In the genomic region with DNA sequence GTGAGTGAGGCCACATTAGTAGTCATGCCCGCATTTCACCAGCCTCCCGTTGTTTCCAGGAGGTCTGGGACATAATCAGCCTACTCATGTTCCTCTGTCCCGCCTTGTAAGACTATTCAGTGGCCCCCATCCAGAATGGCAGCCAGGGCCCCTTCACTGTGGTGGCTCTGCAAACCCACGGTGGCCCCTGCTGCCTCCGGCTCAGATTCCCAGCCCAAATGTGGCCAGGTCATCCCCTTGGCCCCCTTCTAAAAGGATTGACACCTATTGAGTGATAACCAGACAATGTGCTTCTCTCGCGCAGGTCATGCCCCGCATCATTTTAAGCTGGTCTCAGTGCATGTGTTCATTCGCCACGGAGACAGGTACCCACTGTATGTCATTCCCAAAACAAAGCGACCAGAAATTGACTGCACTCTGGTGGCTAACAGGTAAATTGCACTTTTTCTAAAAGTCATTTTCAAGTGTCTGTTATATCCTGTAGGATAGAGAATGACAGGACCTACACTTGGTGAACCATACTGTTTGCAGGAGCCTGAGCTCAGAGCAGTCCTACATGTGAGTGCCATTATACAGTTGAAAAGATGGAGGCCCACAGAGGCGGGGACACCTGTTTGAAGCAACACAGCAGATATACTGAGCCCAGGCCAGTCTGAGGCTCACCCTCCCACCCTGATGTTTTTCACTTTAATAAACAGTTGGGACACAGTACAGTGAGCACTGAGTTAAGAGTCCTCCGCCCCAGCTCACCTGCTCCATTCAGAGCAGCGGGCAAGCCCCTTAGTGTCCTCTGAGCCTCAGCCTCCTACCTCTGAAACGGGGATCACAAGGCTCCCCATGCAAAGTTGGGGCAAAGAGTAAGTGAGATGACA, we compare ENCODE assay signal across 8 cellular contexts. TPM values are rescaled to one million over a fixed set of nuclear protein-coding genes. Genes with fewer than 3 reads are reported as not detected.
DNase-seq lines count a peak whose midpoint lies in the region; ATAC-seq, FAIRE-seq and TF ChIP-seq lines count a peak whose summit lies in the region.

No MANE protein-coding gene starts in this region.

- no peak overlapping the region for H3K4me3 ChIP-seq in kidney (ENCODE audit: low read length in 2 of 2)

- DNase-seq in NCI-H1436 (lab: John Stamatoyannopoulos, UW) (peak; percentile 19), NCI-H1436 treated with DMSO at 0.1 percent for 48 hours (lab: John Stamatoyannopoulos, UW) (no peak), NCI-H1105 (lab: John Stamatoyannopoulos, UW) (peak; percentile 49), astrocyte of the hippocampus (ENCODE audit: low read depth, low spot score) (peak; percentile 64), kidney (no peak), type B pancreatic cell (ENCODE audit: extremely low spot score, unreplicated experiment) (no peak)
- DNase-seq in activated CD4-positive, alpha-beta memory T cell treated with anti-CD3 and anti-CD28 coated beads, Interleukin-2, amount 10 ng/mL, durations not matched to agents 7 days and 5 days: no peak

- no peak overlapping the region for H3K9ac ChIP-seq in kidney (ENCODE audit: low read length in 2 of 2)

- intact Hi-C loops in kidney (cut with DNase I): no loop called here

- CTCF ChIA-PET in activated CD4-positive, alpha-beta memory T cell treated with anti-CD3 and anti-CD28 coated beads, Interleukin-2, amount 10 ng/mL, durations not matched to agents 7 days and 5 days (lab: Charles Lee): interaction anchor here (1.0 to 1.4 kb wide), 5 partner anchors 12 to 48 kb away, joined by 5 to 14 read pairs (median 5); a partner anchor contains a TSS

- peaks cover 19% of the 10 kb centered on the region for H3K36me3 Mint-ChIP-seq in type B pancreatic cell
- H3K36me3 Mint-ChIP-seq in activated CD4-positive, alpha-beta memory T cell treated with anti-CD3 and anti-CD28 coated beads, Interleukin-2, amount 10 ng/mL, durations not matched to agents 7 days and 5 days (ENCODE audit: low read depth): peaks cover 10% of the 10 kb centered on the region

- no peaks in the 10 kb centered on the region for H3K9me3 ChIP-seq in kidney (ENCODE audit: control insufficient read depth in 1 of 2, low read length in 2 of 2)

- peaks cover 0 to 5% of the 10 kb centered on the region in 2 donors for H3K36me3 ChIP-seq in kidney (ENCODE audit: control insufficient read depth in 1 of 2, insufficient read depth in 2 of 2, low read length in 2 of 2)

- no peaks in the 10 kb centered on the region for H3K27me3 Mint-ChIP-seq in type B pancreatic cell
- no peaks in the 10 kb centered on the region for H3K27me3 Mint-ChIP-seq in activated CD4-positive, alpha-beta memory T cell treated with anti-CD3 and anti-CD28 coated beads, Interleukin-2, amount 10 ng/mL, durations not matched to agents 7 days and 5 days

- no peak overlapping the region for H3K27ac Mint-ChIP-seq in type B pancreatic cell
- H3K27ac Mint-ChIP-seq in activated CD4-positive, alpha-beta memory T cell treated with anti-CD3 and anti-CD28 coated beads, Interleukin-2, amount 10 ng/mL, durations not matched to agents 7 days and 5 days: no peak overlapping the region

- H3K4me3 Mint-ChIP-seq in type B pancreatic cell: no peak overlapping the region
- H3K4me3 Mint-ChIP-seq in activated CD4-positive, alpha-beta memory T cell treated with anti-CD3 and anti-CD28 coated beads, Interleukin-2, amount 10 ng/mL, durations not matched to agents 7 days and 5 days: no peak overlapping the region

- no peaks in the 10 kb centered on the region for H3K4me1 ChIP-seq in kidney (ENCODE audit: control insufficient read depth in 1 of 2, insufficient read depth in 1 of 2, low read depth in 1 of 2, low read length in 2 of 2)

- peaks cover 8% of the 10 kb centered on the region for H3K4me1 Mint-ChIP-seq in type B pancreatic cell (ENCODE audit: unreplicated experiment)
- peaks cover 24% of the 10 kb centered on the region for H3K4me1 Mint-ChIP-seq in activated CD4-positive, alpha-beta memory T cell treated with anti-CD3 and anti-CD28 coated beads, Interleukin-2, amount 10 ng/mL, durations not matched to agents 7 days and 5 days

- ATAC-seq in GM21515 (IDR thresholded peaks at IDR 0.05; ENCODE audit: unreplicated experiment): peak; percentile 65

- H3K27ac ChIP-seq in kidney (ENCODE audit: low read depth in 2 of 2, low read length in 2 of 2): no peak overlapping the region

- TF ChIP-seq CTCF in kidney (IDR thresholded peaks at IDR 0.05; ENCODE audit: borderline replicate concordance, extremely low read depth, insufficient read depth) (peak; percentile 62), type B pancreatic cell (conservative IDR thresholded peaks at IDR 0.05) (peak; percentile 75)

- no peaks in the 10 kb centered on the region for H3K9me3 Mint-ChIP-seq in type B pancreatic cell
- H3K9me3 Mint-ChIP-seq in activated CD4-positive, alpha-beta memory T cell treated with anti-CD3 and anti-CD28 coated beads, Interleukin-2, amount 10 ng/mL, durations not matched to agents 7 days and 5 days: no peaks in the 10 kb centered on the region

- POLR2A ChIA-PET in activated CD4-positive, alpha-beta memory T cell treated with anti-CD3 and anti-CD28 coated beads, Interleukin-2, amount 10 ng/mL, durations not matched to agents 7 days and 5 days (lab: Charles Lee): interaction anchor here (0.6 to 1.2 kb wide), 3 partner anchors 12 to 171 kb away, joined by 3 to 9 read pairs (median 3); a partner anchor contains a TSS

- FAIRE-seq in kidney (lab: Jason Lieb, UNC): no peak

RNA-seq across cellular contexts. Expression of a gene that starts 47.7 kb away (rescaled TPM):
- total RNA-seq in kidney (11.9 TPM), type B pancreatic cell (ENCODE audit: low replicate concordance) (22.2 and 26.1 TPM in 2 replicates)
- polyA plus RNA-seq in kidney (ENCODE audit: insufficient read depth, low read depth, low replicate concordance): 5.4 TPM
- total RNA-seq in activated CD4-positive, alpha-beta memory T cell treated with anti-CD3 and anti-CD28 coated beads, Interleukin-2, amount 10 ng/mL, durations not matched to agents 7 days and 5 days: 10 to 100 TPM; 16.1 to 16.5 TPM

Comparison
In these comparisons a context has a peak if more than half of its experiments do, and no peak if none do; other contexts are left out.
1. DNase-seq: peak in NCI-H1436 (single experiment), NCI-H1105 (single experiment) and astrocyte of the hippocampus (single experiment); none in NCI-H1436 treated with DMSO at 0.1 percent for 48 hours (single experiment), kidney (single experiment), type B pancreatic cell (single experiment) and activated CD4-positive, alpha-beta memory T cell treated with anti-CD3 and anti-CD28 coated beads, Interleukin-2, amount 10 ng/mL, durations not matched to agents 7 days and 5 days (single experiment).